30 cellular contexts compared by ENCODE assay signal in genomic region chr10:116106611-116107010, GRCh38.
"Had no signal": no experiment of that assay in that cellular context is flagged by ENCODE, and none has a peak within 500 bp of the region (broad histone marks: within the 10 kb centered on the region; RNA-seq: fewer than 3 reads in every experiment).

No MANE protein-coding gene starts in this region.

- H3K27ac ChIP-seq: adrenal gland, body of pancreas, colonic mucosa, dorsolateral prefrontal cortex, esophagus muscularis mucosa, foreskin keratinocyte, gastrocnemius medialis, WERI-Rb-1 had no signal

- H3K4me3 ChIP-seq: adrenal gland, body of pancreas, colonic mucosa, dorsolateral prefrontal cortex, esophagus muscularis mucosa, gastrocnemius medialis had no signal

- H3K27me3 ChIP-seq: adrenal gland, body of pancreas, colonic mucosa, esophagus muscularis mucosa, foreskin keratinocyte, gastrocnemius medialis had no signal

- ATAC-seq: activated CD4-positive, CD25-positive, alpha-beta regulatory T cell treated with anti-CD3 and anti-CD28 coated beads, Interleukin-2, amount 50 U/mL, for 24 hours; activated CD8-positive, alpha-beta T cell treated with anti-CD3 and anti-CD28 coated beads for 36 hours; activated naive CD8-positive, alpha-beta T cell treated with anti-CD3 and anti-CD28 coated beads, Interleukin-2, amount 50 U/mL, for 24 hours; body of pancreas; foreskin keratinocyte; gastrocnemius medialis; T-helper 17 cell had no signal

- H3K4me1 ChIP-seq: adrenal gland, colonic mucosa, esophagus muscularis mucosa, foreskin keratinocyte, gastrocnemius medialis had no signal

- H3K9me3 ChIP-seq: adrenal gland, body of pancreas, colonic mucosa, esophagus muscularis mucosa, gastrocnemius medialis had no signal

- H3K36me3 ChIP-seq: adrenal gland, colonic mucosa, esophagus muscularis mucosa, gastrocnemius medialis, WERI-Rb-1 had no signal

- DNase-seq: activated B cell treated with CpG ODN at 0.5 μM for 24 hours; activated CD4-positive, alpha-beta T cell treated with anti-CD3 and anti-CD28 coated beads for 48 hours; activated CD4-positive, alpha-beta T cell treated with anti-CD3 and anti-CD28 coated beads, Interleukin-2, amount 50 U/mL, for 1 hour; activated CD4-positive, alpha-beta T cell treated with anti-CD3 and anti-CD28 coated beads, Interleukin-2, amount 50 U/mL, for 48 hours; activated CD8-positive, alpha-beta T cell treated with anti-CD3 and anti-CD28 coated beads for 36 hours; activated effector memory CD4-positive, alpha-beta T cell treated with anti-CD3 and anti-CD28 coated beads, Interleukin-2, amount 50 U/mL, for 16 hours; activated naive CD4-positive, alpha-beta T cell treated with anti-CD3 and anti-CD28 coated beads for 36 hours; activated naive CD8-positive, alpha-beta T cell treated with anti-CD3 and anti-CD28 coated beads for 36 hours; activated naive CD8-positive, alpha-beta T cell treated with anti-CD3 and anti-CD28 coated beads, Interleukin-2, amount 50 U/mL, for 24 hours; activated T-cell treated with anti-CD3 and anti-CD28 coated beads, Interleukin-2, amount 50 U/mL, for 1 hour; activated T-cell treated with anti-CD3 and anti-CD28 coated beads, Interleukin-2, amount 50 U/mL, for 48 hours; amygdala; aorta; body of pancreas; central memory CD4-positive, alpha-beta T cell; cerebellar nuclear complex; colonic mucosa; dorsolateral prefrontal cortex; effector memory CD4-positive, alpha-beta T cell; erythroblast; foreskin keratinocyte; gastrocnemius medialis; glutamatergic neuron; T-helper 1 cell; T-helper 17 cell; T1000; WERI-Rb-1 had no signal
